In genomic region chr15:65811011-65811733, GRCh38 we compare ENCODE assay signal across 7 cellular contexts. TPM values are rescaled to one million over a fixed set of nuclear protein-coding genes. Genes with fewer than 3 reads are reported as not detected.
DNase-seq lines count a peak whose midpoint lies in the region; FAIRE-seq and TF ChIP-seq lines count a peak whose summit lies in the region.
"Not testable (repeated sequence)": the region's sequence is repeated elsewhere in the genome, so short reads cannot be mapped to it uniquely, and the experiment has no call there.

No MANE protein-coding gene starts in this region.

- H3K4me3 ChIP-seq in DOHH2 (ENCODE audit: low read length); HEK293 (ENCODE audit: low read depth, low read length); SU-DHL-6 (ENCODE audit: insufficient read depth, low read length, poor library complexity, severe bottlenecking); small intestine (ENCODE audit: low read depth in 1 of 2, low read length in 2 of 2): not testable (repeated sequence)

- not testable (repeated sequence) for H3K9ac ChIP-seq in SU-DHL-6 (ENCODE audit: low read length)

- H3K4me1 Mint-ChIP-seq in activated naive CD4-positive, alpha-beta T cell treated with anti-CD3 and anti-CD28 coated beads, Interleukin-2, amount 10 ng/mL, durations not matched to agents 7 days and 5 days, result peaks cover 15% of the 10 kb centered on the region

- H3K9me3 Mint-ChIP-seq in activated naive CD4-positive, alpha-beta T cell treated with anti-CD3 and anti-CD28 coated beads, Interleukin-2, amount 10 ng/mL, durations not matched to agents 7 days and 5 days, result not testable (repeated sequence)

- not testable (repeated sequence) for H3K4me3 Mint-ChIP-seq in activated naive CD4-positive, alpha-beta T cell treated with anti-CD3 and anti-CD28 coated beads, Interleukin-2, amount 10 ng/mL, durations not matched to agents 7 days and 5 days

- CTCF ChIA-PET in HEK293 (lab: Yijun Ruan, JAX); activated naive CD4-positive, alpha-beta T cell treated with anti-CD3 and anti-CD28 coated beads, Interleukin-2, amount 10 ng/mL, durations not matched to agents 7 days and 5 days (lab: Charles Lee): not testable (repeated sequence)

- not testable (repeated sequence) for H3K9me2 ChIP-seq in DOHH2 (replicated peaks; ENCODE audit: control insufficient read depth, low read length); SU-DHL-6 (replicated peaks; ENCODE audit: insufficient read depth, low read length)

- not testable (repeated sequence) for H3K36me3 Mint-ChIP-seq in activated naive CD4-positive, alpha-beta T cell treated with anti-CD3 and anti-CD28 coated beads, Interleukin-2, amount 10 ng/mL, durations not matched to agents 7 days and 5 days

- not testable (repeated sequence) for H3K27me3 ChIP-seq in DOHH2 (ENCODE audit: control insufficient read depth, low read length); SU-DHL-6 (ENCODE audit: low read length); small intestine (ENCODE audit: control insufficient read depth in 2 of 2, insufficient read depth in 2 of 2, low read length in 2 of 2)

- not testable (repeated sequence) for H2AFZ ChIP-seq in SU-DHL-6 (ENCODE audit: low read depth, low read length, severe bottlenecking)

- not testable (repeated sequence) for TF ChIP-seq POLR2A in GM12892 (IDR thresholded peaks at IDR 0.05; ENCODE audit: low read depth, low read length)

- WGBS in small intestine, 3 donors, result 88 to 98% (median 96%) methylated on average over 4 of the region's 4 CpGs

- H3K27ac ChIP-seq in DOHH2 (ENCODE audit: low read depth, low read length), result peak overlapping the region; percentile 49
- H3K27ac ChIP-seq in HEK293 (ENCODE audit: extremely low read depth, low read depth, low read length); small intestine (ENCODE audit: low read depth in 1 of 2, low read length in 1 of 2): not testable (repeated sequence)
- peak overlapping the region; percentile 94 for H3K27ac ChIP-seq in SU-DHL-6 (ENCODE audit: low read depth, low read length)

- POLR2A ChIA-PET in HEK293 (lab: Yijun Ruan, JAX), result interaction anchor here (0.6 kb wide), 1 partner anchor 516 kb away, joined by 6 read pairs; no protein-coding TSS in a partner anchor

- not testable (repeated sequence) for H3K79me2 ChIP-seq in DOHH2 (ENCODE audit: control insufficient read depth, low read length); SU-DHL-6 (ENCODE audit: insufficient read depth, low read length)

- FAIRE-seq in GM12892 (lab: Jason Lieb, UNC) (peak; percentile 87), islet of Langerhans (lab: Jason Lieb, UNC) (peak; percentile 45), small intestine (lab: Jason Lieb, UNC) (peak; percentile 84)

- H4K20me1 ChIP-seq in DOHH2 (ENCODE audit: control insufficient read depth, insufficient read depth, low read depth, low read length); SU-DHL-6 (ENCODE audit: low read depth, low read length): not testable (repeated sequence)

- H3K27me3 Mint-ChIP-seq in activated naive CD4-positive, alpha-beta T cell treated with anti-CD3 and anti-CD28 coated beads, Interleukin-2, amount 10 ng/mL, durations not matched to agents 7 days and 5 days, result not testable (repeated sequence)

- peak overlapping the region; percentile 14 for H3K27ac Mint-ChIP-seq in activated naive CD4-positive, alpha-beta T cell treated with anti-CD3 and anti-CD28 coated beads, Interleukin-2, amount 10 ng/mL, durations not matched to agents 7 days and 5 days

- peaks cover 13% of the 10 kb centered on the region for H3K9me3 ChIP-seq in DOHH2 (ENCODE audit: control insufficient read depth, insufficient read depth, low read length)
- H3K9me3 ChIP-seq in HEK293 (ENCODE audit: control insufficient read depth, insufficient read depth, low read depth, low read length); SU-DHL-6 (ENCODE audit: insufficient read depth, low read length); small intestine (ENCODE audit: control insufficient read depth, low read depth): not testable (repeated sequence)

- H3K36me3 ChIP-seq in DOHH2 (ENCODE audit: control insufficient read depth, low read length); HEK293 (ENCODE audit: control insufficient read depth in 2 of 2, insufficient read depth in 1 of 2, low read length in 2 of 2); SU-DHL-6 (ENCODE audit: low read length); small intestine (ENCODE audit: control insufficient read depth in 2 of 2, insufficient read depth in 2 of 2, low read length in 2 of 2): not testable (repeated sequence)

- H3F3A ChIP-seq in DOHH2 (ENCODE audit: control insufficient read depth, insufficient read depth) (peaks cover 19% of the 10 kb centered on the region), SU-DHL-6 (ENCODE audit: insufficient read depth) (peaks cover 69% of the 10 kb centered on the region)

- not testable (repeated sequence) for H3K4me2 ChIP-seq in DOHH2 (ENCODE audit: low read length)
- H3K4me2 ChIP-seq in SU-DHL-6 (ENCODE audit: low read depth, low read length, poor library complexity, severe bottlenecking), result peak overlapping the region; percentile 24

- not testable (repeated sequence) for TF ChIP-seq CTCF in DOHH2 (IDR thresholded peaks at IDR 0.05; ENCODE audit: low read depth, low read length, poor library complexity, severe bottlenecking); HEK293 (tag by site-specific recombination; IDR thresholded peaks at IDR 0.05); SU-DHL-6 (IDR thresholded peaks at IDR 0.05; ENCODE audit: insufficient read depth, low read length, poor library complexity, severe bottlenecking)

- H3K4me1 ChIP-seq in DOHH2 (ENCODE audit: control insufficient read depth, low read length), result peaks cover 81% of the 10 kb centered on the region
- H3K4me1 ChIP-seq in HEK293 (ENCODE audit: control insufficient read depth, insufficient read depth, low read length); small intestine (ENCODE audit: control insufficient read depth in 2 of 2, insufficient read depth in 1 of 2, low read depth in 1 of 2, low read length in 1 of 2): not testable (repeated sequence)

- not testable (repeated sequence) for DNase-seq in GM12892 (ENCODE audit: insufficient read length); activated naive CD4-positive, alpha-beta T cell treated with anti-CD3 and anti-CD28 coated beads, Interleukin-2, amount 10 ng/mL, durations not matched to agents 7 days and 5 days; small intestine

TF ChIP-seq in HEK293, 187 proteins besides CTCF, POLR2A, EP300 and RAD21:
- TF ChIP-seq ZNF140 (tag by site-specific recombination; IDR thresholded peaks at IDR 0.05), result 0 out of 2 replicates have a peak, but pooled peaks have one; percentile 6

RNA-seq across cellular contexts. Expression of gene DENND4A, which starts 19.1 kb away (rescaled TPM):
- polyA plus RNA-seq in GM12892 (2012; ENCODE audit: missing spikeins), result 38.8 TPM
- 1 to 10 TPM; 2.4 to 7.3 (median 5.8) TPM for polyA plus RNA-seq in small intestine

RNA-seq across cellular contexts. Expression of gene RAB11A, which starts 58.1 kb away (rescaled TPM):
- 239 TPM for polyA plus RNA-seq in GM12892 (2012; ENCODE audit: missing spikeins)
- 100 to 1,000 TPM; 193 to 225 (median 220) TPM for polyA plus RNA-seq in small intestine
